ENCODE assay signal across 38 cellular contexts in genomic region chr2:150008901-150009300, GRCh38.
"Had no signal": no experiment of that assay in that cellular context is flagged by ENCODE, and none has a peak within 500 bp of the region (broad histone marks: within the 10 kb centered on the region; RNA-seq: fewer than 3 reads in every experiment).

No MANE protein-coding gene starts in this region.

- DNase-seq: activated B cell treated with CpG ODN at 0.5 μM for 24 hours; activated CD4-positive, alpha-beta T cell treated with anti-CD3 and anti-CD28 coated beads, Interleukin-2, amount 10 ng/mL, durations not matched to agents 24 days and 14 days; activated CD4-positive, alpha-beta T cell treated with anti-CD3 and anti-CD28 coated beads, Interleukin-2, amount 50 U/mL, for 4 hours; activated CD8-positive, alpha-beta T cell treated with anti-CD3 and anti-CD28 coated beads for 36 hours; activated effector memory CD4-positive, alpha-beta T cell treated with anti-CD3 and anti-CD28 coated beads, Interleukin-2, amount 50 U/mL, for 16 hours; activated naive CD4-positive, alpha-beta T cell; activated naive CD8-positive, alpha-beta T cell treated with anti-CD3 and anti-CD28 coated beads, Interleukin-2, amount 10 ng/mL, durations not matched to agents 7 days and 5 days; activated T-cell treated with anti-CD3 and anti-CD28 coated beads, Interleukin-2, amount 50 U/mL, for 1 hour; activated T-cell treated with anti-CD3 and anti-CD28 coated beads, Interleukin-2, amount 50 U/mL, for 72 hours; adrenal gland; body of pancreas; caudate nucleus; cerebellar nuclear complex; Kasumi-1; KBM-7; NCI-H1105; NCI-H1417 treated with DMSO at 0.1 percent for 48 hours; NCI-H187 treated with DMSO at 0.1 percent for 48 hours; NCI-H2081 treated with DMSO at 0.1 percent for 48 hours; NCI-H226; NCI-H446 treated with DMSO at 0.1 percent for 48 hours; NCI-H524; NCI-H69; NCI-H82; PC-3; Peyer's patch; SIG-M5; T-cell; T-helper 17 cell had no signal

- H3K27me3 ChIP-seq: adrenal gland, body of pancreas, breast epithelium, Peyer's patch had no signal

- H3K4me3 Mint-ChIP-seq: activated B cell treated with CpG ODN at 0.5 μM for 24 hours; activated CD4-positive, alpha-beta T cell treated with anti-CD3 and anti-CD28 coated beads, Interleukin-2, amount 10 ng/mL, durations not matched to agents 24 days and 14 days; activated CD8-positive, alpha-beta T cell treated with anti-CD3 and anti-CD28 coated beads for 36 hours; activated naive CD4-positive, alpha-beta T cell treated with anti-CD3 and anti-CD28 coated beads, Interleukin-2, amount 50 U/mL, for 24 hours; activated naive CD8-positive, alpha-beta T cell treated with anti-CD3 and anti-CD28 coated beads, Interleukin-2, amount 10 ng/mL, durations not matched to agents 7 days and 5 days; activated T-cell treated with anti-CD3 and anti-CD28 coated beads, Interleukin-2, amount 50 U/mL, for 72 hours; activated T-helper 17 cell treated with anti-CD3 and anti-CD28 coated beads, Interleukin-2, amount 50 U/mL, for 72 hours; IgD-negative memory B cell; T-cell; T-helper 17 cell had no signal

- FAIRE-seq: astrocyte had no signal

- H3K27ac Mint-ChIP-seq: activated B cell treated with CpG ODN at 0.5 μM for 24 hours; activated CD4-positive, alpha-beta T cell treated with anti-CD3 and anti-CD28 coated beads, Interleukin-2, amount 10 ng/mL, durations not matched to agents 24 days and 14 days; activated CD8-positive, alpha-beta T cell treated with anti-CD3 and anti-CD28 coated beads for 36 hours; activated naive CD4-positive, alpha-beta T cell treated with anti-CD3 and anti-CD28 coated beads, Interleukin-2, amount 50 U/mL, for 24 hours; activated naive CD8-positive, alpha-beta T cell treated with anti-CD3 and anti-CD28 coated beads, Interleukin-2, amount 10 ng/mL, durations not matched to agents 7 days and 5 days; activated T-cell treated with anti-CD3 and anti-CD28 coated beads, Interleukin-2, amount 50 U/mL, for 72 hours; activated T-helper 17 cell treated with anti-CD3 and anti-CD28 coated beads, Interleukin-2, amount 50 U/mL, for 72 hours; T-cell; T-helper 17 cell had no signal

- H3K27ac ChIP-seq: adrenal gland, body of pancreas, breast epithelium, Peyer's patch, RWPE1, VCaP had no signal

- H3K36me3 Mint-ChIP-seq: activated naive CD4-positive, alpha-beta T cell treated with anti-CD3 and anti-CD28 coated beads, Interleukin-2, amount 50 U/mL, for 24 hours; activated naive CD8-positive, alpha-beta T cell treated with anti-CD3 and anti-CD28 coated beads, Interleukin-2, amount 10 ng/mL, durations not matched to agents 7 days and 5 days; IgD-negative memory B cell; T-cell had no signal

- H3K27me3 Mint-ChIP-seq: activated B cell treated with CpG ODN at 0.5 μM for 24 hours; activated CD4-positive, alpha-beta T cell treated with anti-CD3 and anti-CD28 coated beads, Interleukin-2, amount 10 ng/mL, durations not matched to agents 24 days and 14 days; activated CD8-positive, alpha-beta T cell treated with anti-CD3 and anti-CD28 coated beads for 36 hours; activated naive CD4-positive, alpha-beta T cell treated with anti-CD3 and anti-CD28 coated beads, Interleukin-2, amount 50 U/mL, for 24 hours; activated naive CD8-positive, alpha-beta T cell treated with anti-CD3 and anti-CD28 coated beads, Interleukin-2, amount 10 ng/mL, durations not matched to agents 7 days and 5 days; activated T-helper 17 cell treated with anti-CD3 and anti-CD28 coated beads, Interleukin-2, amount 50 U/mL, for 72 hours; IgD-negative memory B cell; T-cell; T-helper 17 cell had no signal

- H3K9me3 ChIP-seq: adrenal gland, body of pancreas, breast epithelium, Peyer's patch had no signal

- H3K36me3 ChIP-seq: adrenal gland, breast epithelium, Peyer's patch had no signal

- H3K9me3 Mint-ChIP-seq: activated B cell treated with CpG ODN at 0.5 μM for 24 hours; activated CD4-positive, alpha-beta T cell treated with anti-CD3 and anti-CD28 coated beads, Interleukin-2, amount 10 ng/mL, durations not matched to agents 24 days and 14 days; activated naive CD4-positive, alpha-beta T cell treated with anti-CD3 and anti-CD28 coated beads, Interleukin-2, amount 50 U/mL, for 24 hours; activated naive CD8-positive, alpha-beta T cell treated with anti-CD3 and anti-CD28 coated beads, Interleukin-2, amount 10 ng/mL, durations not matched to agents 7 days and 5 days had no signal

- ATAC-seq: activated CD8-positive, alpha-beta T cell treated with anti-CD3 and anti-CD28 coated beads for 36 hours; activated T-cell treated with anti-CD3 and anti-CD28 coated beads, Interleukin-2, amount 50 U/mL, for 72 hours; activated T-helper 17 cell treated with anti-CD3 and anti-CD28 coated beads, Interleukin-2, amount 50 U/mL, for 72 hours; body of pancreas; PC-3; Right ventricle myocardium inferior; SK-N-SH treated with all-trans-retinoic acid at 6 μM for 48 hours; T-cell; T-helper 17 cell had no signal

- H3K4me1 Mint-ChIP-seq: activated B cell treated with CpG ODN at 0.5 μM for 24 hours; activated CD4-positive, alpha-beta T cell treated with anti-CD3 and anti-CD28 coated beads, Interleukin-2, amount 10 ng/mL, durations not matched to agents 24 days and 14 days; activated naive CD4-positive, alpha-beta T cell treated with anti-CD3 and anti-CD28 coated beads, Interleukin-2, amount 50 U/mL, for 24 hours; activated naive CD8-positive, alpha-beta T cell treated with anti-CD3 and anti-CD28 coated beads, Interleukin-2, amount 10 ng/mL, durations not matched to agents 7 days and 5 days; activated T-helper 17 cell treated with anti-CD3 and anti-CD28 coated beads, Interleukin-2, amount 50 U/mL, for 72 hours; T-cell; T-helper 17 cell had no signal

- H3K4me1 ChIP-seq: adrenal gland, body of pancreas, breast epithelium, Peyer's patch had no signal

- H3K4me3 ChIP-seq: adrenal gland, body of pancreas, breast epithelium, Peyer's patch had no signal
